ENCODE assay signal across 26 cellular contexts in the genomic region with DNA sequence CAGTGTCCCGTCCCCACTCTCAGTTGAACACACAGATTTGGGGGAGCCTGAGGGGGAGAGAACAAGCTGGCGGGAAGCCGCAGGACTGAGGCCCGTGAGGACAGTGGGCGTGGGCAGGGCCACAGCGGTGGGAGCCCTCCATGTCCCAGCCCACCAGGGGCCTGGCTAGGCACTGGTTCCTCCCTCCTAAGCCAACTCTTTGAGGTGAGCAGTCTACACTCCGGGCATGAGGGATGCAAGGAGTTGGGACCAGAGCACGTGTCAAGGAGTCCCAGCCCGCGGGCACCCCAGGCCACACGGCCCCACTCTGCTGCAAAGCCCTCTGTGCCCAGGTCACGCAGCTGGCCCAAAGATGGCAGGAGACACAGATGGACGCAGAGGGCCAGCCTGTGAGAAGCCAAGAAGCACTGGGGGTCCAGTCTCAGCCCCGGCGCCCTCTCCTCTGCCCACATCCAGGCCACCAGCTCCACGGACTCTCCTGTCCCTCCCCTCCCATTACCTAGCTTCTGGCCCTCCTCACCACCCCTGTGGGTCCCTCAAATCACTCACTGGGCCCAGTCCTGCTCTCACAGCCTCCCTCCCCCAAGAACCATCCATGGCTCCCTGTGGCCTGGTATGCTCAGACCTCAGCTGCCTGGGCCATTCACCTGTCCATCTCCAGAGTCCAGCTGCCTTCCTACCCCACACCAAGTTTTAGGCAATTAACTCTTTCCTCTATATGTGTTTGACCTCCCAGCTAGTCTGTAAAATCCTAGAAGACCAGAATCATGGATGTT.
DNase-seq lines count a peak whose midpoint lies in the region; ATAC-seq, FAIRE-seq and TF ChIP-seq lines count a peak whose summit lies in the region.
"Had no signal": no experiment of that assay in that cellular context is flagged by ENCODE, and none has a peak within 500 bp of the region (broad histone marks: within the 10 kb centered on the region; RNA-seq: fewer than 3 reads in every experiment).

No MANE protein-coding gene starts in this region.

- in situ Hi-C loops in HepG2 (cut with HindIII; ENCODE audit: extremely low pct_ligation_motif_present, low pct_unique_long_range_greater_than_20kb), result loop anchor here (10.0 kb wide), 1 partner anchor 300 kb away; no protein-coding TSS in a partner anchor

- FAIRE-seq in HepG2 (lab: Jason Lieb, UNC) (no peak), urothelium cell line (lab: Jason Lieb, UNC) (peak; percentile 56)
- FAIRE-seq: A204.1, D721Med, GM12878, GM19239 had no signal

- H3K27ac Mint-ChIP-seq in neural crest cell (ENCODE audit: unreplicated experiment), result peak overlapping the region; percentile 81
- H3K27ac Mint-ChIP-seq: CD4-positive, alpha-beta T cell; CD8-positive, alpha-beta memory T cell; HFFc6 had no signal

- H3K9me3 Mint-ChIP-seq in neural crest cell, result no peaks in the 10 kb centered on the region
- H3K9me3 Mint-ChIP-seq: CD4-positive, alpha-beta T cell; H9; HFFc6 had no signal

- H3K4me2 ChIP-seq in HepG2 (ENCODE audit: low read depth, low read length), result no peak overlapping the region

- H3K79me2 ChIP-seq in HepG2 (ENCODE audit: insufficient read depth, low read length), result no peaks in the 10 kb centered on the region

- H3K4me1 ChIP-seq in HepG2 (ENCODE audit: insufficient read depth, low read length) (0 out of 2 replicates have a peak, but pooled peaks cover 4% of the 10 kb centered on the region), right lobe of liver (no peaks in the 10 kb centered on the region)
- H3K4me1 ChIP-seq: BE2C had no signal

- no peaks in the 10 kb centered on the region for H3K9me3 ChIP-seq in HepG2 (ENCODE audit: low read length)
- H3K9me3 ChIP-seq in right lobe of liver, result no peaks in the 10 kb centered on the region
- H3K9me3 ChIP-seq: BE2C had no signal

- ATAC-seq in HepG2 (no peak), right lobe of liver (no peak)
- ATAC-seq: HCT116 had no signal

- H2AFZ ChIP-seq in HepG2 (ENCODE audit: low read length), result no peak overlapping the region
- H2AFZ ChIP-seq: GM23248 had no signal

- peaks cover 28 to 88% of the 10 kb centered on the region in 2 experiments for H3K27me3 ChIP-seq in HepG2 (ENCODE audit: control insufficient read depth in 1 of 2, insufficient read depth in 2 of 2, low read length in 2 of 2)
- H3K27me3 ChIP-seq in right lobe of liver, result peaks cover 0 to 10% of the 10 kb centered on the region in 2 donors

- TF ChIP-seq POLR2A in HepG2 (IDR thresholded peaks at IDR 0.05; ENCODE audit: insufficient read depth in 1 of 2, low read depth in 2 of 2, low read length in 2 of 2) (no peak), right lobe of liver (IDR thresholded peaks at IDR 0.05) (no peak)

- POLR2A ChIA-PET in HepG2 (lab: Yijun Ruan, JAX), result no interaction called here

- H3K4me1 Mint-ChIP-seq in neural crest cell, result peaks cover 13% of the 10 kb centered on the region

- no peak for TF ChIP-seq RAD21 in HepG2 (CRISPR knock-in tag; IDR thresholded peaks at IDR 0.05)

- BruUV-seq in HepG2 (replicated peaks; lab: Mats Ljungman, UMichigan), result no TSS peak

- DNase-seq in HepG2 (ENCODE audit: low spot score) (no peak), right lobe of liver (no peak), neural crest cell (ENCODE audit: low read depth, low spot score) (no peak), urothelium cell line (ENCODE audit: low spot score) (no peak), NCI-H2029 (lab: John Stamatoyannopoulos, UW) (no peak)
- no peak for DNase-seq in activated naive CD4-positive, alpha-beta T cell treated with Interleukin-2 at 50 U/mL for 16 hours
- DNase-seq: ACHN; AML-193; BE2C; CD4-positive, alpha-beta T cell; CD8-positive, alpha-beta memory T cell; DMS 273 treated with DMSO at 0.1 percent for 48 hours; DMS79; EL; GDM1; GM23248; H9; HFFc6 had no signal

- 62% methylated on average over 13 of the region's 16 CpGs for WGBS in HepG2 (ENCODE audit: low lambda C conversion rate)
- 83% methylated on average over 1 of the region's 16 CpGs for WGBS in right lobe of liver (ENCODE audit: insufficient coverage, low coverage, low lambda C conversion rate, missing lambda C conversion rate)

- no peak for TF ChIP-seq EP300 in HepG2 (IDR thresholded peaks at IDR 0.05; ENCODE audit: low read depth in 2 of 2, low read length in 2 of 2)
- TF ChIP-seq EP300 in HepG2 (CRISPR knock-in tag; IDR thresholded peaks at IDR 0.05; ENCODE audit: borderline replicate concordance), result no peak

- intact Hi-C loops in HepG2 (cut with micrococcal nuclease; ENCODE audit: unreplicated experiment) (no loop called here), right lobe of liver (cut with DNase I) (loop anchor here in 1 of 2 donors (10.0 kb wide), 1 partner anchor 300 kb away; no protein-coding TSS in a partner anchor)

- H4K20me1 ChIP-seq in HepG2 (ENCODE audit: insufficient read depth, low read length), result no peaks in the 10 kb centered on the region; the same call in 1 of the 2 replicates

- H3K9ac ChIP-seq in HepG2 (ENCODE audit: insufficient read depth, low read depth, low read length), result no peak overlapping the region
- H3K9ac ChIP-seq: BLaER1 treated with 17β-estradiol and CSF1 and Interleukin-3, amounts not matched to agents 10 nM and 100 nM; GM23248 had no signal

- H3K27ac ChIP-seq in HepG2 (ENCODE audit: extremely low read length, insufficient read depth, low read length) (no peak overlapping the region), right lobe of liver (no peak overlapping the region)
- H3K27ac ChIP-seq: 22Rv1; BLaER1 treated with 17β-estradiol and CSF1 and Interleukin-3, amounts not matched to agents 10 nM and 100 nM; GM23248 had no signal

- no peak for TF ChIP-seq CTCF in HepG2 (CRISPR knock-in tag; IDR thresholded peaks at IDR 0.05)
- TF ChIP-seq CTCF in right lobe of liver (IDR thresholded peaks at IDR 0.05), result no peak
- TF ChIP-seq CTCF in neural crest cell (conservative IDR thresholded peaks at IDR 0.05), result no peak

- H3K4me3 ChIP-seq in HepG2 (replicated peaks in 1 of 3; ENCODE audit: insufficient read depth in 1 of 3, low read depth in 2 of 3, low read length in 3 of 3), result no peak overlapping the region
- no peak overlapping the region for H3K4me3 ChIP-seq in right lobe of liver
- H3K4me3 ChIP-seq: BLaER1 treated with 17β-estradiol and CSF1 and Interleukin-3, amounts not matched to agents 10 nM and 100 nM; GM12878; GM23248 had no signal

- H3K36me3 ChIP-seq in HepG2 (replicated peaks in 1 of 2; ENCODE audit: control insufficient read depth in 1 of 2, insufficient read depth in 2 of 2, low read length in 2 of 2) (no peaks in the 10 kb centered on the region), right lobe of liver (no peaks in the 10 kb centered on the region)
- H3K36me3 ChIP-seq: BE2C; BLaER1 treated with 17β-estradiol and CSF1 and Interleukin-3, amounts not matched to agents 10 nM and 100 nM had no signal

- CTCF ChIA-PET in HepG2 (lab: Yijun Ruan, JAX; ENCODE audit: low intra/inter-chr PET ratio, low total read pairs), result no interaction called here

- H3K4me3 Mint-ChIP-seq in neural crest cell, result no peak overlapping the region
- H3K4me3 Mint-ChIP-seq: CD14-positive monocyte; CD4-positive, alpha-beta T cell; CD8-positive, alpha-beta memory T cell; H9; HFFc6 had no signal

- H3K27me3 Mint-ChIP-seq in neural crest cell (ENCODE audit: low read depth), result peaks cover 62% of the 10 kb centered on the region

- H3K36me3 Mint-ChIP-seq in neural crest cell (ENCODE audit: low read depth), result no peaks in the 10 kb centered on the region
- H3K36me3 Mint-ChIP-seq: CD14-positive monocyte; CD8-positive, alpha-beta memory T cell had no signal

TF ChIP-seq in HepG2, 621 proteins besides CTCF, POLR2A, EP300 and RAD21:
- TF ChIP-seq ZMYM3 (CRISPR knock-in tag; IDR thresholded peaks at IDR 0.05), result 0 out of 2 replicates have a peak, but pooled peaks have one; percentile 19
- no peak for TF ChIP-seq E2F1 (CRISPR knock-in tag; IDR thresholded peaks at IDR 0.05)
- TF ChIP-seq ZNF33B (CRISPR knock-in tag; IDR thresholded peaks at IDR 0.05), result no peak
- no peak for TF ChIP-seq ASH2L (IDR thresholded peaks at IDR 0.05; ENCODE audit: insufficient read length, low read depth, low read length)
TF ChIP-seq in HepG2: peak in this region for 1.
